24 cellular contexts compared by ENCODE assay signal in the genomic region with DNA sequence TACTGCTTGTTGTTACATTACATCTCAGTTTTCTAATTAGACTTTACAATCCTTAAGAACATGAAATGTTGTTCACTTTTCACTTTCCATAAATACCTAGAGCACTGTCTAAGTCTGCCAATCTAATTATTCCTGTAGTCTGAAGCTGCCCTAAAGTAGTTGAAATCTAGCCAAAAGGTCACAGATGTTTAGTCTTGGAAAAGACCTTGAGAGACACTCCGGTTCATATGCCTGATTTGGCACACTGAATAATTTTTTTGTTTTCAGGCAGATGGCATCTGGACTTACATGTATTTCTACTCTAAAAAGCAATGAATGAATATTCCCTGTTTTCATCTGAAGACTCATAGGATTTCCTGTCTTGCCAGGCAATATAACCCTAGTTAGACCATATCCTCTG.
"Had no signal": no experiment of that assay in that cellular context is flagged by ENCODE, and none has a peak within 500 bp of the region (broad histone marks: within the 10 kb centered on the region; RNA-seq: fewer than 3 reads in every experiment).

No MANE protein-coding gene starts in this region.

- H3K36me3 Mint-ChIP-seq: stimulated activated memory B cell treated with anti-CD40 and anti-IgM and Interleukin-4, amounts not matched to agents 10 μg/mL and 1 μg/mL and 100 μg/mL, for 72 hours; type B pancreatic cell had no signal

- DNase-seq: activated B cell treated with CpG ODN at 0.5 μM for 24 hours; activated CD4-positive, alpha-beta T cell treated with anti-CD3 and anti-CD28 coated beads for 36 hours; activated CD4-positive, alpha-beta T cell treated with anti-CD3 and anti-CD28 coated beads, Interleukin-2, amount 50 U/mL, for 4 hours; activated CD8-positive, alpha-beta memory T cell treated with anti-CD3 and anti-CD28 coated beads, Interleukin-2, amount 50 U/mL, for 48 hours; activated naive CD4-positive, alpha-beta T cell; activated T-cell treated with anti-CD3 and anti-CD28 coated beads, Interleukin-2, amount 50 U/mL, for 4 hours; central memory CD4-positive, alpha-beta T cell; effector memory CD4-positive, alpha-beta T cell; foreskin melanocyte; hippocampal formation; kidney glomerular epithelial cell; left lung; naive thymus-derived CD8-positive, alpha-beta T cell; posterior cingulate gyrus; small intestine; stimulated activated CD4-positive, alpha-beta T cell treated with anti-CD3 and anti-CD28 coated beads, Interleukin-2, amount 100 ng/mL, for 24 hours; T1000 had no signal

- H3K27ac Mint-ChIP-seq: activated B cell treated with CpG ODN at 0.5 μM for 24 hours; activated CD4-positive, alpha-beta T cell treated with anti-CD3 and anti-CD28 coated beads for 36 hours; activated naive CD8-positive, alpha-beta T cell; activated T-helper 2 cell treated with anti-CD3 and anti-CD28 coated beads, Interferon-gamma antibody, Interleukin-2, Interleukin-4, amounts not matched to agents 10 μg/mL and 5 μg/mL and 100 μg/mL, durations not matched to agents 14 hours and 24 hours and 36 hours; naive thymus-derived CD8-positive, alpha-beta T cell; neural progenitor cell; stimulated activated memory B cell treated with anti-CD40 and anti-IgM and Interleukin-4, amounts not matched to agents 10 μg/mL and 1 μg/mL and 100 μg/mL, for 72 hours; type B pancreatic cell had no signal

- H3K4me1 Mint-ChIP-seq: activated B cell treated with CpG ODN at 0.5 μM for 24 hours; activated CD4-positive, alpha-beta T cell treated with anti-CD3 and anti-CD28 coated beads for 36 hours; naive thymus-derived CD8-positive, alpha-beta T cell; stimulated activated memory B cell treated with anti-CD40 and anti-IgM and Interleukin-4, amounts not matched to agents 10 μg/mL and 1 μg/mL and 100 μg/mL, for 72 hours had no signal

- H3K27me3 Mint-ChIP-seq: activated B cell treated with CpG ODN at 0.5 μM for 24 hours; activated CD4-positive, alpha-beta T cell treated with anti-CD3 and anti-CD28 coated beads for 36 hours; activated naive CD8-positive, alpha-beta T cell; naive thymus-derived CD8-positive, alpha-beta T cell; stimulated activated memory B cell treated with anti-CD40 and anti-IgM and Interleukin-4, amounts not matched to agents 10 μg/mL and 1 μg/mL and 100 μg/mL, for 72 hours; type B pancreatic cell had no signal

- H3K4me3 Mint-ChIP-seq: activated B cell treated with CpG ODN at 0.5 μM for 24 hours; activated CD4-positive, alpha-beta T cell treated with anti-CD3 and anti-CD28 coated beads for 36 hours; activated naive CD8-positive, alpha-beta T cell; activated T-cell treated with anti-CD3 and anti-CD28 coated beads, Interleukin-2, amount 50 U/mL, for 4 hours; naive thymus-derived CD8-positive, alpha-beta T cell; neural progenitor cell; stimulated activated memory B cell treated with anti-CD40 and anti-IgM and Interleukin-4, amounts not matched to agents 10 μg/mL and 1 μg/mL and 100 μg/mL, for 72 hours; type B pancreatic cell had no signal

- ATAC-seq: activated CD4-positive, alpha-beta T cell treated with anti-CD3 and anti-CD28 coated beads for 36 hours; activated T-cell treated with anti-CD3 and anti-CD28 coated beads, Interleukin-2, amount 50 U/mL, for 4 hours; esophagus mucosa; left lung; naive thymus-derived CD8-positive, alpha-beta T cell; sciatic nerve; stimulated activated memory B cell treated with anti-CD40 and anti-IgM and Interleukin-4, amounts not matched to agents 10 μg/mL and 1 μg/mL and 100 μg/mL, for 72 hours had no signal
